In the genomic region with DNA sequence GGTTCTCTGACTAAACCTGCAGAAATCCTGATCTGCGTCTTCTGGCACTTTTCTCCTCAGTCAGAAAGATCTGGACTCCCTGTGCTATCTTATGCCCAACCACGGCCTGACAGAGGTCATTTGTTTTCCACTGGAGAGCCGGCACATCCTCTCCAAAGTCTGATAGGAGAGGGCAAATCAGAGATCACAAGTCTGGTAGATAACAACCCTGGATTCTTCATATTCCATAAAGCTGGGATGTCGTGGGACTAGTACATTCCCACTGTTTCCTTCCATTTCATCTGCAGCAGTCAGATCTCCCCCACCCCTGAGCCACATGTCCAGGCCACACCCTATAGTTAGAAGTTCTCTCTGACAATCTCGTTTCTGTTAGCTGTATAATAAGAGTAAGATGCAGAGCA, we compare ENCODE assay signal across 9 cellular contexts.
DNase-seq lines count a peak whose midpoint lies in the region; ATAC-seq and TF ChIP-seq lines count a peak whose summit lies in the region.
"Had no signal": no experiment of that assay in that cellular context is flagged by ENCODE, and none has a peak within 500 bp of the region (broad histone marks: within the 10 kb centered on the region; RNA-seq: fewer than 3 reads in every experiment).

No MANE protein-coding gene starts in this region.

- H3K4me3 ChIP-seq in Karpas-422 (ENCODE audit: low read length) (peak overlapping the region; percentile 41; the same call in 1 of the 2 replicates), choroid plexus epithelial cell (ENCODE audit: low read depth, low read length) (no peak overlapping the region), mesodermal cell (ENCODE audit: extremely low read depth, insufficient read depth, low read length, poor library complexity, severe bottlenecking) (no peak overlapping the region)
- H3K4me3 ChIP-seq: lower lobe of right lung had no signal

- H3K9ac ChIP-seq in Karpas-422 (ENCODE audit: low read length) = peak overlapping the region; percentile 63

- H3K79me2 ChIP-seq in Karpas-422 (ENCODE audit: low read length) = no peaks in the 10 kb centered on the region

- no peaks in the 10 kb centered on the region for H3K36me3 ChIP-seq in Karpas-422 (ENCODE audit: insufficient read depth, low read length)
- H3K36me3 ChIP-seq in mesodermal cell (ENCODE audit: control insufficient read depth, insufficient read depth, low read length) = peaks cover 9% of the 10 kb centered on the region

- no peak overlapping the region for H2AFZ ChIP-seq in Karpas-422 (ENCODE audit: low read length)

- H3K4me2 ChIP-seq in Karpas-422 (ENCODE audit: low read depth, low read length, poor library complexity, severe bottlenecking) = peak overlapping the region; percentile 67

- H3K9me3 ChIP-seq in Karpas-422 (ENCODE audit: low read length) (no peaks in the 10 kb centered on the region), mesodermal cell (ENCODE audit: control insufficient read depth, low read length) (no peaks in the 10 kb centered on the region)
- H3K9me3 ChIP-seq: lower lobe of right lung had no signal

- H3K27me3 ChIP-seq in Karpas-422 (ENCODE audit: low read length) = no peaks in the 10 kb centered on the region

- no peaks in the 10 kb centered on the region for H4K20me1 ChIP-seq in Karpas-422 (ENCODE audit: insufficient read depth, low read depth, low read length)

- peak overlapping the region; percentile 97 for H3K27ac ChIP-seq in Karpas-422 (ENCODE audit: low read length)
- peak overlapping the region; percentile 39 for H3K27ac ChIP-seq in mesodermal cell (ENCODE audit: low read depth, low read length, severe bottlenecking)
- H3K27ac ChIP-seq: lower lobe of right lung had no signal

- ATAC-seq in GM18498 (IDR thresholded peaks at IDR 0.05; ENCODE audit: unreplicated experiment) (no peak), HG02763 (IDR thresholded peaks at IDR 0.05; ENCODE audit: unreplicated experiment) (no peak)
- ATAC-seq: lower lobe of right lung had no signal

- DNase-seq in AG20443 (ENCODE audit: low spot score) (peak; percentile 22), Karpas-422 (no peak), choroid plexus epithelial cell (ENCODE audit: low read depth) (peak; percentile 37), NCI-H1694 treated with DMSO at 0.1 percent for 48 hours (lab: John Stamatoyannopoulos, UW) (no peak), cerebellar cortex (ENCODE audit: low spot score) (no peak)
- DNase-seq: lower lobe of right lung had no signal

- no peaks in the 10 kb centered on the region for H3K9me2 ChIP-seq in Karpas-422 (replicated peaks; ENCODE audit: insufficient read depth, low read length)

- H3K4me1 ChIP-seq in Karpas-422 (ENCODE audit: low read length) (peaks cover 55% of the 10 kb centered on the region), mesodermal cell (ENCODE audit: control insufficient read depth, insufficient read depth, low read length, poor library complexity, severe bottlenecking) (peaks cover 16% of the 10 kb centered on the region)

- 66 to 73% methylated on average over 2 to 3 of the region's 5 CpGs for WGBS in mesodermal cell (ENCODE audit: insufficient coverage in 2 of 2), 2 experiments

- TF ChIP-seq CTCF in choroid plexus epithelial cell (conservative IDR thresholded peaks at IDR 0.05; ENCODE audit: low read depth, low read length) = no peak

Comparison
In these comparisons a context has a peak if more than half of its experiments do, and no peak if none do; other contexts are left out.
1. DNase-seq: peak in AG20443 (single experiment) and choroid plexus epithelial cell (single experiment); none in Karpas-422 (single experiment), NCI-H1694 treated with DMSO at 0.1 percent for 48 hours (single experiment) and cerebellar cortex (single experiment).